2 cellular contexts compared by ENCODE assay signal in the genomic region with DNA sequence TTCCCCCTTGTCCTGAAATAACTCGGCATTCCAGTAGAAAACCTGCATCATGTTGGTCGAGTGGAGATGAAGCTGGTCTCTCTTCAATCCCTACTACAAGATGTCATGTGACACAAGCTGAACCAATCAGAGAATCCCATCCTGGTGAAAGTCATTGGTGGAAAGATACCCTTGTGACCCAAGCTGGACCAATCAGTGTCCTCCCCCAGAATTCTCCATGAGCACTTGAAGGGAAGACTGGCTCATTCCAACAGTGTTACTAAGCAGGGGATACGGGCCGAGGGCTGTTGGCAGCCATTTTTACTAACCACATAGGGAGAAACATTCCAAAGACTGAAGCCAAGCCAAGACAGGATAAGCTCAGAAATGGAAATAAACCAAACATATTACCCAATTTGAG.
A peak's percentile ranks its signal among the peaks of the same experiment; 100 is the strongest.
TF ChIP-seq lines count a peak whose summit lies in the region.

No MANE protein-coding gene starts in this region.

TF ChIP-seq in IMR-90, 13 proteins besides CTCF, POLR2A, EP300 and RAD21:
- no peak for TF ChIP-seq MAZ (IDR thresholded peaks at IDR 0.05; ENCODE audit: borderline replicate concordance, low read depth, low read length)
- no peak for TF ChIP-seq ELK1 (IDR thresholded peaks at IDR 0.05; ENCODE audit: borderline replicate concordance, low read depth, low read length)
- no peak for TF ChIP-seq CHD1 (IDR thresholded peaks at IDR 0.05; ENCODE audit: low read depth, low read length)
- TF ChIP-seq, protein P1, sequence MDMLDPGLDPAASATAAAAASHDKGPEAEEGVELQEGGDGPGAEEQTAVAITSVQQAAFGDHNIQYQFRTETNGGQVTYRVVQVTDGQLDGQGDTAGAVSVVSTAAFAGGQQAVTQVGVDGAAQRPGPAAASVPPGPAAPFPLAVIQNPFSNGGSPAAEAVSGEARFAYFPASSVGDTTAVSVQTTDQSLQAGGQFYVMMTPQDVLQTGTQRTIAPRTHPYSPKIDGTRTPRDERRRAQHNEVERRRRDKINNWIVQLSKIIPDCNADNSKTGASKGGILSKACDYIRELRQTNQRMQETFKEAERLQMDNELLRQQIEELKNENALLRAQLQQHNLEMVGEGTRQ (IDR thresholded peaks at IDR 0.05; ENCODE audit: low read depth, low read length) = peak; percentile 75

TF ChIP-seq in K562, 482 proteins besides CTCF, POLR2A, EP300 and RAD21:
- TF ChIP-seq ZNF217 (CRISPR knock-in tag; IDR thresholded peaks at IDR 0.05) = no peak
- TF ChIP-seq, protein P2, sequence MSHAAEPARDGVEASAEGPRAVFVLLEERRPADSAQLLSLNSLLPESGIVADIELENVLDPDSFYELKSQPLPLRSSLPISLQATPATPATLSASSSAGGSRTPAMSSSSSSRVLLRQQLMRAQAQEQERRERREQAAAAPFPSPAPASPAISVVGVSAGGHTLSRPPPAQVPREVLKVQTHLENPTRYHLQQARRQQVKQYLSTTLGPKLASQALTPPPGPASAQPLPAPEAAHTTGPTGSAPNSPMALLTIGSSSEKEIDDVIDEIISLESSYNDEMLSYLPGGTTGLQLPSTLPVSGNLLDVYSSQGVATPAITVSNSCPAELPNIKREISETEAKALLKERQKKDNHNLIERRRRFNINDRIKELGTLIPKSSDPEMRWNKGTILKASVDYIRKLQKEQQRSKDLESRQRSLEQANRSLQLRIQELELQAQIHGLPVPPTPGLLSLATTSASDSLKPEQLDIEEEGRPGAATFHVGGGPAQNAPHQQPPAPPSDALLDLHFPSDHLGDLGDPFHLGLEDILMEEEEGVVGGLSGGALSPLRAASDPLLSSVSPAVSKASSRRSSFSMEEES (CRISPR knock-in tag; IDR thresholded peaks at IDR 0.05) = peak; percentile 48
- peak; percentile 35; the same call in 1 of the 2 replicates for TF ChIP-seq RAD51 (IDR thresholded peaks at IDR 0.05; ENCODE audit: borderline replicate concordance, low read depth)
- TF ChIP-seq NFYB (IDR thresholded peaks at IDR 0.05; ENCODE audit: extremely low read depth, insufficient read length) = peak; percentile 51
- TF ChIP-seq, protein P1 (CRISPR knock-in tag; IDR thresholded peaks at IDR 0.05) = peak; percentile 33
